ENCODE assay signal across 2 cellular contexts in the genomic region with DNA sequence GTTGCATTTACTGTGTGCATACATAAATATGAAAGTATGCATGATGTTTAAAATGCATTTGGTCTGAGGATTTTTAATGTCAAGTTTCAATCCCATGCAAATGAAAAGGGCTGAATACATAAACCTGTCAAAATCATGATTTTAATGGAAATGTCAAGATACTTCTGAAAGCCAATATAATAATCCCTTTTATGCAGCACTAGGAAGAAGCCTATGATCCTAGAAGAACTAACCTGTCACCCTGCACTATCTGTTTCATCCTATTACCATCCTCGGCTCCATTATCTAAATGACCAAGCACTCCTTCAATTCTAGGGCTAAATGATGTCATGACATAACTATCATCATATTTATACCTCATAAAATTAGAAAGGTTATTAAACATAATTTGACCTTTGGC.
TF ChIP-seq lines count a peak whose summit lies in the region.

No MANE protein-coding gene starts in this region.

TF ChIP-seq in HepG2, 621 proteins besides CTCF, POLR2A, EP300 and RAD21:
- TF ChIP-seq, protein P1, sequence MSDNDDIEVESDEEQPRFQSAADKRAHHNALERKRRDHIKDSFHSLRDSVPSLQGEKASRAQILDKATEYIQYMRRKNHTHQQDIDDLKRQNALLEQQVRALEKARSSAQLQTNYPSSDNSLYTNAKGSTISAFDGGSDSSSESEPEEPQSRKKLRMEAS (IDR thresholded peaks at IDR 0.05) = no peak
- TF ChIP-seq ZBTB1 (CRISPR knock-in tag; IDR thresholded peaks at IDR 0.05; ENCODE audit: borderline replicate concordance) (no peak), ATF7 (IDR thresholded peaks at IDR 0.05) (peak; percentile 31; the same call in 1 of the 2 replicates), ATF7 (CRISPR knock-in tag; IDR thresholded peaks at IDR 0.05) (no peak)
- TF ChIP-seq, protein P2, sequence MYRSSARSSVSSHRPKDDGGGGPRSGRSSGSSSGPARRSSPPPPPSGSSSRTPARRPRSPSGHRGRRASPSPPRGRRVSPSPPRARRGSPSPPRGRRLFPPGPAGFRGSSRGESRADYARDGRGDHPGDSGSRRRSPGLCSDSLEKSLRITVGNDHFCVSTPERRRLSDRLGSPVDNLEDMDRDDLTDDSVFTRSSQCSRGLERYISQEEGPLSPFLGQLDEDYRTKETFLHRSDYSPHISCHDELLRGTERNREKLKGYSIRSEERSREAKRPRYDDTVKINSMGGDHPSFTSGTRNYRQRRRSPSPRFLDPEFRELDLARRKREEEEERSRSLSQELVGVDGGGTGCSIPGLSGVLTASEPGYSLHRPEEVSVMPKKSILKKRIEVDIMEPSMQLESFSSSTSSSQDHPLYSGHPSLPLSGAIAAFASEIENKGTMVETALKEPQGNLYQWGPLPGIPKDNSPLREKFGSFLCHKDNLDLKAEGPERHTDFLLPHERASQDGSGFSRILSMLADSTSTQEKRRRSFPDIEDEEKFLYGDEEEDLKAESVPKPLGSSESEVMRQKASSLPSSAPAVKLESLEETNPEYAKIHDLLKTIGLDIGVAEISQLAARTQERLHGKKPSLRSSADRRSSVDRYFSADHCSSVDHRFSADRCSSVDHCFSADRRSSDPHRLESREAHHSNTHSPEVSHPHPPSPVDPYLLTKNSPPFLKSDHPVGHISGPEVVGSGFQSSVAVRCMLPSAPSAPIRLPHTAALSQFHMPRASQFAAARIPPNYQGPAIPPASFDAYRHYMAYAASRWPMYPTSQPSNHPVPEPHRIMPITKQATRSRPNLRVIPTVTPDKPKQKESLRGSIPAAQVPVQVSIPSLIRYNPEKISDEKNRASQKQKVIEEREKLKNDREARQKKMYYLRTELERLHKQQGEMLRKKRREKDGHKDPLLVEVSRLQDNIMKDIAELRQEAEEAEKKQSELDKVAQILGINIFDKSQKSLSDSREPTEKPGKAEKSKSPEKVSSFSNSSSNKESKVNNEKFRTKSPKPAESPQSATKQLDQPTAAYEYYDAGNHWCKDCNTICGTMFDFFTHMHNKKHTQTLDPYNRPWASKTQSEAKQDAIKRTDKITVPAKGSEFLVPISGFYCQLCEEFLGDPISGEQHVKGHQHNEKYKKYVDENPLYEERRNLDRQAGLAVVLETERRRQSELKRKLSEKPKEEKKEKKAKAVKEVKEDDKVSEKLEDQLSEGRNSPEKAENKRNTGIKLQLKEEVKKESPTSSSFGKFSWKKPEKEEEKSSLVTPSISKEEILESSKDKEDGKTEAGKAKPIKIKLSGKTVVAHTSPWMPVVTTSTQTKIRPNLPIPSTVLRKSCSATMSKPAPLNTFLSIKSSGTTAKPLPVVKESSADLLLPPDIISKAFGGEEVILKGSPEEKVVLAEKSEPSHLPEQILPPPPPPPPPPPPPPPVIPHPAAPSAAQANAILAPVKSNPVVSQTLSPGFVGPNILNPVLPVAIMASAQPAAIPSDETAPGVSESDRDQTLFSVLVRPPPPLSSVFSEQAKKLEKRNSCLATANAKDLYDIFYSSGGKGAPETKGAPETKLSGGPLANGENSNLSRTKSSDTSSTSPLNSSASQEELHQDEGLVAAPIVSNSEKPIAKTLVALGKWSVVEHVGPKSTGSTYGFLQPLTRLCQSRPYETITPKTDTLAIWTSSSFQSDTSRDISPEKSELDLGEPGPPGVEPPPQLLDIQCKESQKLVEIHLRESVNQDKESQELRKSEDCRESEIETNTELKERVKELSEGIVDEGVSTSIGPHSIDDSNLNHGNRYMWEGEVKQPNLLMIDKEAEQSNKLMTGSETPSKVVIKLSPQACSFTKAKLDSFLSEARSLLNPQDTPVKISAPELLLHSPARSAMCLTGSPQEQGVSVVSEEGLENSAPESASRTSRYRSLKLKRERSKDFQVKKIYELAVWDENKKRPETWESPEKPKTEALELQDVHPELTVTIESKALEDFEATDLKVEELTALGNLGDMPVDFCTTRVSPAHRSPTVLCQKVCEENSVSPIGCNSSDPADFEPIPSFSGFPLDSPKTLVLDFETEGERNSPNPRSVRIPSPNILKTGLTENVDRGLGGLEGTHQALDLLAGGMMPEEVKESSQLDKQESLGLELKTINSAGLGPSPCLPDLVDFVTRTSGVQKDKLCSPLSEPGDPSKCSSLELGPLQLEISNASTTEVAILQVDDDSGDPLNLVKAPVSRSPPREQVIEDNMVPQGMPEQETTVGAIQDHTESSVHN (CRISPR knock-in tag; IDR thresholded peaks at IDR 0.05) = no peak

TF ChIP-seq in neural cell, 6 proteins besides CTCF, POLR2A, EP300 and RAD21:
- TF ChIP-seq SMC3 (conservative IDR thresholded peaks at IDR 0.05; ENCODE audit: poor library complexity) (peak; percentile 29), EZH2 (IDR thresholded peaks at IDR 0.05; ENCODE audit: borderline replicate concordance, insufficient read depth, low read length, poor library complexity, severe bottlenecking) (no peak), TAF1 (IDR thresholded peaks at IDR 0.05; ENCODE audit: low read depth) (no peak), REST (IDR thresholded peaks at IDR 0.05; ENCODE audit: borderline replicate concordance) (peak; percentile 84), MXI1 (conservative IDR thresholded peaks at IDR 0.05; ENCODE audit: poor library complexity, severe bottlenecking) (no peak), POLR2AphosphoS5 (IDR thresholded peaks at IDR 0.05) (peak; percentile 73)
TF ChIP-seq in neural cell: peak in this region for 3.
